Comparison of ENCODE assay signal across 8 cellular contexts in the genomic region with DNA sequence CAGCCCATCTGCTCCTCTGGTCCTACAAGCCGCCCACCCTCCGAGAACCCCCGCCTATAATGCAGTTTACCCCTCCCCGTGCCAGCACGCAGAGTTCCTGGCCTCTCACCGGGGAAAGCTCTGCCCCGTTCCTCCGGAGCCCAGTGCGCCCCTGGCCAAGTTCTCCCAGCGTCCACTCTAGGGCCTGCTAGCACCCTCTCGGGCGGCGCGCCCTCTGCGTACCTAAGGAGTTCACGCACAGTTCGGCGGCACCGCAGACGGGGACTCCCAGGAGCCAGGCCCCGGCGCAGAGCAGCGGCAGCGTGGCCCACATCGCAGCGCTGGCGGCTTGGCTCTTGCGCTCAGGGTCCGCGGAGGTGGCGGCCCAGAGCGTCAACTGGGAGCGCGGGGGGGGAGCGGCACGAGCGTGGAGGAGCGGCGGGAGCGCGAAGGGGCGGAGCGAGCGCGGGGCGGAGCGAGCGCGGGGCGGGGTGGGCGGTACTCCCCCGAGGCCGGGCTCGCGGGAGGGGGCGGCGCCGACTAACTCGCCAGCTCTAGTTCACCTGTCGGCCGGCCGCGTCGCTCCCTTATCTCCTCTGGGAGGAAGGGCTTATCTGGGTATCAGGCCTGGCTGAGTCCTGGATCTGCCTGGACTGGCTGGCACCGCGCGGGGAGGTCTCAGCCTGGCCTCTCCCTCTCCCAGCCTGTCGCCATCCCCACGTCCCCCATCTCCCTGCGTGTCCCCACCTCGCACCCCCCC. TPM values are rescaled to one million over a fixed set of nuclear protein-coding genes. Genes with fewer than 3 reads are reported as not detected.
A peak's percentile ranks its signal among the peaks of the same experiment; 100 is the strongest.
DNase-seq lines count a peak whose midpoint lies in the region; ATAC-seq lines count a peak whose summit lies in the region.

A gene with protein sequence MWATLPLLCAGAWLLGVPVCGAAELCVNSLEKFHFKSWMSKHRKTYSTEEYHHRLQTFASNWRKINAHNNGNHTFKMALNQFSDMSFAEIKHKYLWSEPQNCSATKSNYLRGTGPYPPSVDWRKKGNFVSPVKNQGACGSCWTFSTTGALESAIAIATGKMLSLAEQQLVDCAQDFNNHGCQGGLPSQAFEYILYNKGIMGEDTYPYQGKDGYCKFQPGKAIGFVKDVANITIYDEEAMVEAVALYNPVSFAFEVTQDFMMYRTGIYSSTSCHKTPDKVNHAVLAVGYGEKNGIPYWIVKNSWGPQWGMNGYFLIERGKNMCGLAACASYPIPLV (minus strand): TSS at position 378 of the 739 bp plus-strand sequence. CDS start 65 bp downstream, at position 313.

- no peaks in the 10 kb centered on the region for H3K9me3 ChIP-seq in right cardiac atrium (ENCODE audit: control insufficient read depth, low read length)

- 3 to 5% (median 3%) methylated on average over 34 to 71 of the region's 71 CpGs for WGBS in adipose tissue, 3 donors
- WGBS in right cardiac atrium = 2% methylated on average over 70 of the region's 71 CpGs
- 2% methylated on average over 71 of the region's 71 CpGs for WGBS in urinary bladder

- H3K4me3 ChIP-seq in right cardiac atrium (ENCODE audit: low read length) (peak within 1 kb of the TSS; percentile 63), urinary bladder (ENCODE audit: low read depth, low read length) (peak within 1 kb of the TSS; percentile 48)

- DNase-seq in DMS79 (lab: John Stamatoyannopoulos, UW) (peak; percentile 29), Kasumi-1 (lab: John Stamatoyannopoulos, UW) (peak; percentile 18 to 20), SW480 (ENCODE audit: low spot score) (peak; percentile 75), right cardiac atrium (peak; percentile 80 to 94 (median 93)), putamen (ENCODE audit: low spot score) (peak; percentile 66)

- ATAC-seq in GM21717 (IDR thresholded peaks at IDR 0.05; ENCODE audit: unreplicated experiment) (peak; percentile 66), right cardiac atrium (peak; percentile 94 to 95)

- intact Hi-C loops in right cardiac atrium (cut with DNase I) = no loop called here

- H3K27me3 ChIP-seq in right cardiac atrium (ENCODE audit: control insufficient read depth, insufficient read depth) = no peaks in the 10 kb centered on the region

- no peak within 1 kb of the TSS for H3K27ac ChIP-seq in adipose tissue (ENCODE audit: low read depth, low read length)
- H3K27ac ChIP-seq in right cardiac atrium (ENCODE audit: low read length) = peak within 1 kb of the TSS; percentile 10
- H3K27ac ChIP-seq in urinary bladder (ENCODE audit: low read depth) = peak within 1 kb of the TSS; percentile 53

- H3K36me3 ChIP-seq in urinary bladder (ENCODE audit: insufficient read depth) = no peaks in the 10 kb centered on the region

- H3K4me1 ChIP-seq in right cardiac atrium (ENCODE audit: control insufficient read depth, insufficient read depth, low read length) = peaks cover 3% of the 10 kb centered on the region
- H3K4me1 ChIP-seq in urinary bladder (ENCODE audit: insufficient read depth) = no peaks in the 10 kb centered on the region

RNA-seq across cellular contexts. Expression of the gene that starts here (rescaled TPM):
- 100 to 1,000 TPM in 1 of 3 donors, 10 to 100 TPM in 2; 65.1 to 125 (median 66.0) TPM for polyA plus RNA-seq in adipose tissue
- 100 to 1,000 TPM in 1 of 4 donors, 10 to 100 TPM in 3; 41.0 to 101 (median 79.4) TPM for total RNA-seq in right cardiac atrium
- 126 TPM for polyA plus RNA-seq in right cardiac atrium
- 250 TPM for total RNA-seq in urinary bladder
- polyA plus RNA-seq in urinary bladder = 291 TPM

Comparison
In these comparisons a context has a peak if more than half of its experiments do, and no peak if none do; other contexts are left out.
1. DNase-seq: peak in every context shown above with its lines; median percentile 93 in right cardiac atrium; 75 in SW480; 66 in putamen; 29 in DMS79; 19 in Kasumi-1.